In the genomic region with DNA sequence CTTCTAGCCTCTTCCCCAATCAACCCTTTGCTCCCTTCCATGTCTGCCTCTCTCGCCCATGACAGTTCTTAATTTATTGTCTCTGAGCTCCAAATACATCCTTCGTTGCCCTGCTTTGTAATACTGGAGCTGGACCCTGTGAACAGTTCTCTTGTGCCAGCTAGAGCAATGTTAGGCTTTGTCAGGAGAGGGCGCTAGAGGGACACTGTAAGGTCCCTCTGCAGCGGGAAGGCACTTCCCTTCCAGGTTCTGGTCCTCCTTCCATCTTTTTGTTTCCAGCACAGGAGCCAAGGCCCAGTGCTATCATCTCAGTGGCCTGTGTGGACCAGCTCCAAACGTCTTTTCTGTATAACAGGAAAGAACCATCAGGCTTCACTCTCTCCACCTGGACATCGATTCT, we compare ENCODE assay signal across 8 cellular contexts.
DNase-seq lines count a peak whose midpoint lies in the region; ATAC-seq and TF ChIP-seq lines count a peak whose summit lies in the region.

No MANE protein-coding gene starts in this region.

- no peaks in the 10 kb centered on the region for H3F3A ChIP-seq in Loucy (ENCODE audit: low read depth)

- H3K4me2 ChIP-seq in Loucy (ENCODE audit: low read depth, low read length, poor library complexity, severe bottlenecking), result no peak overlapping the region

- no peaks in the 10 kb centered on the region for H3K79me2 ChIP-seq in Loucy (ENCODE audit: insufficient read depth, low read length)

- H3K27me3 ChIP-seq in Loucy (ENCODE audit: insufficient read depth, low read length, poor library complexity, severe bottlenecking), result no peaks in the 10 kb centered on the region

- H3K4me1 Mint-ChIP-seq in nephron, result peaks cover 23% of the 10 kb centered on the region

- no peak overlapping the region for H3K9ac ChIP-seq in Loucy (ENCODE audit: low read depth, low read length, poor library complexity, severe bottlenecking)

- TF ChIP-seq CTCF in Loucy (conservative IDR thresholded peaks at IDR 0.05; ENCODE audit: low read length) (peak; percentile 77), nephron (IDR thresholded peaks at IDR 0.05; ENCODE audit: unreplicated experiment in 3 of 3) (peak; percentile 25 to 37 (median 33))

- no peaks in the 10 kb centered on the region for H3K4me1 ChIP-seq in Loucy (ENCODE audit: insufficient read depth, low read length, poor library complexity, severe bottlenecking)

- peak overlapping the region in 2 of 3 experiments; percentile 7 to 20 for H3K27ac Mint-ChIP-seq in nephron

- no peaks in the 10 kb centered on the region for H3K9me3 Mint-ChIP-seq in nephron

- ATAC-seq in HG03159 (IDR thresholded peaks at IDR 0.05; ENCODE audit: unreplicated experiment) (no peak), GM18868 (IDR thresholded peaks at IDR 0.05; ENCODE audit: unreplicated experiment) (no peak), GM21367 (IDR thresholded peaks at IDR 0.05; ENCODE audit: unreplicated experiment) (no peak)

- H3K9me2 ChIP-seq in Loucy (replicated peaks; ENCODE audit: low read depth, low read length), result no peaks in the 10 kb centered on the region

- no peak overlapping the region for H3K4me3 Mint-ChIP-seq in nephron

- H2AFZ ChIP-seq in Loucy (ENCODE audit: low read length), result no peak overlapping the region

- no peaks in the 10 kb centered on the region for H4K20me1 ChIP-seq in Loucy (ENCODE audit: insufficient read depth, low read length, poor library complexity, severe bottlenecking)

- peaks cover 3% of the 10 kb centered on the region for H3K36me3 Mint-ChIP-seq in nephron (ENCODE audit: low read depth)

- no peak overlapping the region for H3K4me3 ChIP-seq in Loucy (ENCODE audit: low read length, poor library complexity, severe bottlenecking)

- no peaks in the 10 kb centered on the region for H3K9me3 ChIP-seq in Loucy (ENCODE audit: insufficient read depth, low read depth, low read length)

- H3K27me3 Mint-ChIP-seq in nephron (ENCODE audit: low read depth), result peaks cover 10% of the 10 kb centered on the region

- DNase-seq in SKM-1 treated with dmso at 0.1 percent for 144 hours (lab: John Stamatoyannopoulos, UW; ENCODE audit: unreplicated experiment), result peak; percentile 24
- DNase-seq in SKM-1 (lab: John Stamatoyannopoulos, UW; ENCODE audit: unreplicated experiment), result no peak
- peak; percentile 58 for DNase-seq in astrocyte of the hippocampus (ENCODE audit: low read depth, low spot score)

- no peaks in the 10 kb centered on the region for H3K36me3 ChIP-seq in Loucy (ENCODE audit: insufficient read depth, low read length)
